Comparison of ENCODE assay signal across 15 cellular contexts in genomic region chr14:20606902-20607242, GRCh38. TPM values are rescaled to one million over a fixed set of nuclear protein-coding genes. Genes with fewer than 3 reads are reported as not detected.
DNase-seq lines count a peak whose midpoint lies in the region; ATAC-seq, FAIRE-seq and TF ChIP-seq lines count a peak whose summit lies in the region.
"Had no signal": no experiment of that assay in that cellular context is flagged by ENCODE, and none has a peak within 500 bp of the region (broad histone marks: within the 10 kb centered on the region; RNA-seq: fewer than 3 reads in every experiment).

No MANE protein-coding gene starts in this region.

- intact Hi-C loops in testis (cut with DNase I; ENCODE audit: low total_unique reads), result loop anchor here (10.0 kb wide), 1 partner anchor 282 kb away; no protein-coding TSS in a partner anchor

- no peaks in the 10 kb centered on the region for H3K36me3 ChIP-seq in small intestine (ENCODE audit: control insufficient read depth in 2 of 2, insufficient read depth in 2 of 2, low read length in 2 of 2)
- H3K36me3 ChIP-seq in testis (ENCODE audit: low read depth, missing control alignments), result no peaks in the 10 kb centered on the region

- no peak for TF ChIP-seq POLR2A in testis (IDR thresholded peaks at IDR 0.05)

- WGBS in small intestine, 3 donors, result 11 to 52% (median 44%) methylated on average over 2 of the region's 2 CpGs
- 72 to 77% methylated on average over 2 of the region's 2 CpGs for WGBS in testis, 2 donors

- H3K27ac ChIP-seq in small intestine (ENCODE audit: low read depth in 1 of 2, low read length in 1 of 2) (no peak overlapping the region), testis (no peak overlapping the region)
- H3K27ac ChIP-seq: 22Rv1 had no signal

- no peak overlapping the region for H3K4me3 Mint-ChIP-seq in activated CD4-positive, alpha-beta T cell treated with anti-CD3 and anti-CD28 coated beads, Interleukin-2, amount 10 ng/mL, durations not matched to agents 7 days and 5 days

- peak overlapping the region; percentile 58 for H3K27ac Mint-ChIP-seq in activated CD4-positive, alpha-beta T cell treated with anti-CD3 and anti-CD28 coated beads, Interleukin-2, amount 10 ng/mL, durations not matched to agents 7 days and 5 days

- TF ChIP-seq CTCF in epithelial cell of esophagus (IDR thresholded peaks at IDR 0.05; ENCODE audit: insufficient read depth, low read depth, low read length, missing control alignments) (no peak), testis (IDR thresholded peaks at IDR 0.05) (no peak)

- POLR2A ChIA-PET in activated CD4-positive, alpha-beta T cell treated with anti-CD3 and anti-CD28 coated beads, Interleukin-2, amount 10 ng/mL, durations not matched to agents 7 days and 5 days (lab: Charles Lee), result no interaction called here

- H3K27me3 ChIP-seq in small intestine (ENCODE audit: control insufficient read depth in 2 of 2, insufficient read depth in 2 of 2, low read length in 2 of 2), result no peaks in the 10 kb centered on the region
- no peaks in the 10 kb centered on the region for H3K27me3 ChIP-seq in testis

- H3K36me3 Mint-ChIP-seq in activated CD4-positive, alpha-beta T cell treated with anti-CD3 and anti-CD28 coated beads, Interleukin-2, amount 10 ng/mL, durations not matched to agents 7 days and 5 days (ENCODE audit: low read depth), result no peaks in the 10 kb centered on the region
- H3K36me3 Mint-ChIP-seq: CD8-positive, alpha-beta memory T cell had no signal

- H3K4me3 ChIP-seq in epithelial cell of esophagus (ENCODE audit: low read length), result no peak overlapping the region
- H3K4me3 ChIP-seq in small intestine (ENCODE audit: low read depth in 1 of 2, low read length in 2 of 2), result no peak overlapping the region
- no peak overlapping the region for H3K4me3 ChIP-seq in testis

- H3K4me1 Mint-ChIP-seq in activated CD4-positive, alpha-beta T cell treated with anti-CD3 and anti-CD28 coated beads, Interleukin-2, amount 10 ng/mL, durations not matched to agents 7 days and 5 days, result peaks cover 10% of the 10 kb centered on the region

- CTCF ChIA-PET in activated CD4-positive, alpha-beta T cell treated with anti-CD3 and anti-CD28 coated beads, Interleukin-2, amount 10 ng/mL, durations not matched to agents 7 days and 5 days (lab: Charles Lee), result interaction anchor here (0.6 to 1.2 kb wide), 3 partner anchors 28 to 279 kb away, joined by 3 to 4 read pairs (median 3); no protein-coding TSS in a partner anchor

- H3K4me1 ChIP-seq in small intestine (ENCODE audit: control insufficient read depth in 2 of 2, insufficient read depth in 1 of 2, low read depth in 1 of 2, low read length in 1 of 2) (no peaks in the 10 kb centered on the region), testis (no peaks in the 10 kb centered on the region)
- H3K4me1 ChIP-seq: Caco-2 had no signal

- no peaks in the 10 kb centered on the region for H3K9me3 Mint-ChIP-seq in activated CD4-positive, alpha-beta T cell treated with anti-CD3 and anti-CD28 coated beads, Interleukin-2, amount 10 ng/mL, durations not matched to agents 7 days and 5 days
- H3K9me3 Mint-ChIP-seq: CD8-positive, alpha-beta memory T cell had no signal

- H3K9me3 ChIP-seq in small intestine (ENCODE audit: control insufficient read depth, low read depth) (no peaks in the 10 kb centered on the region), testis (no peaks in the 10 kb centered on the region)
- H3K9me3 ChIP-seq: Caco-2 had no signal

- no peaks in the 10 kb centered on the region for H3K27me3 Mint-ChIP-seq in activated CD4-positive, alpha-beta T cell treated with anti-CD3 and anti-CD28 coated beads, Interleukin-2, amount 10 ng/mL, durations not matched to agents 7 days and 5 days
- H3K27me3 Mint-ChIP-seq: CD8-positive, alpha-beta memory T cell had no signal

- no peak for ATAC-seq in HG02763 (IDR thresholded peaks at IDR 0.05; ENCODE audit: unreplicated experiment)

- FAIRE-seq in small intestine (lab: Jason Lieb, UNC), result no peak
- FAIRE-seq: H54 had no signal

- DNase-seq in activated CD4-positive, alpha-beta T cell treated with anti-CD3 and anti-CD28 coated beads, Interleukin-2, amount 10 ng/mL, durations not matched to agents 7 days and 5 days, result no peak
- DNase-seq in activated CD4-positive, alpha-beta T cell treated with anti-CD3 and anti-CD28 coated beads for 1 hour, result no peak
- peak; percentile 25 for DNase-seq in epithelial cell of esophagus (ENCODE audit: low read depth)
- DNase-seq in small intestine, result peak; percentile 46
- no peak for DNase-seq in testis
- DNase-seq: CD8-positive, alpha-beta memory T cell; DND-41; GF-D8 had no signal

RNA-seq across cellular contexts. Expression of gene RNASE12, which starts 15.7 kb away (rescaled TPM):
- total RNA-seq in activated CD4-positive, alpha-beta T cell treated with anti-CD3 and anti-CD28 coated beads, Interleukin-2, amount 10 ng/mL, durations not matched to agents 7 days and 5 days, result not detected
- polyA plus RNA-seq in small intestine (not detected), testis (ENCODE audit: insufficient read depth, low read depth, low replicate concordance) (1.3 TPM)
- not detected for total RNA-seq in testis
- total RNA-seq: A673; Caco-2; CD8-positive, alpha-beta memory T cell; IMR-90 had no signal
- polyA plus RNA-seq: BJ; CD8-positive, alpha-beta memory T cell; IMR-90 had no signal

RNA-seq across cellular contexts. Expression of gene RNASE11, which starts 19.1 kb away (rescaled TPM):
- total RNA-seq in activated CD4-positive, alpha-beta T cell treated with anti-CD3 and anti-CD28 coated beads, Interleukin-2, amount 10 ng/mL, durations not matched to agents 7 days and 5 days, result not detected
- polyA plus RNA-seq in small intestine, result not detected
- 10 to 100 TPM; 31.7 to 52.0 TPM for total RNA-seq in testis
- polyA plus RNA-seq in testis (ENCODE audit: insufficient read depth, low read depth, low replicate concordance), result 81.0 TPM
- total RNA-seq: A673; Caco-2; CD8-positive, alpha-beta memory T cell; IMR-90 had no signal
- polyA plus RNA-seq: BJ; CD8-positive, alpha-beta memory T cell; IMR-90 had no signal

RNA-seq across cellular contexts. Expression of gene OR6S1, which starts 34.6 kb away (rescaled TPM):
- total RNA-seq in activated CD4-positive, alpha-beta T cell treated with anti-CD3 and anti-CD28 coated beads, Interleukin-2, amount 10 ng/mL, durations not matched to agents 7 days and 5 days, result not detected
- not detected for polyA plus RNA-seq in small intestine
- total RNA-seq in testis, result under 1 TPM in 1 of 2 donors, not detected in 1; 0.68 TPM
- polyA plus RNA-seq in testis (ENCODE audit: insufficient read depth, low read depth, low replicate concordance), result not detected
- total RNA-seq: A673; Caco-2; CD8-positive, alpha-beta memory T cell; IMR-90 had no signal
- polyA plus RNA-seq: BJ; CD8-positive, alpha-beta memory T cell; IMR-90 had no signal

RNA-seq across cellular contexts. Expression of gene RNASE9, which starts 46.0 kb away (rescaled TPM):
- not detected for total RNA-seq in activated CD4-positive, alpha-beta T cell treated with anti-CD3 and anti-CD28 coated beads, Interleukin-2, amount 10 ng/mL, durations not matched to agents 7 days and 5 days
- polyA plus RNA-seq in small intestine (not detected), testis (ENCODE audit: insufficient read depth, low read depth, low replicate concordance) (not detected)
- total RNA-seq in testis, result not detected
- total RNA-seq: A673; Caco-2; CD8-positive, alpha-beta memory T cell; IMR-90 had no signal
- polyA plus RNA-seq: BJ; CD8-positive, alpha-beta memory T cell; IMR-90 had no signal

Comparison
In these comparisons a context has a peak if more than half of its experiments do, and no peak if none do; other contexts are left out.
1. DNase-seq: peak in epithelial cell of esophagus (single experiment) and small intestine (single experiment); none in activated CD4-positive, alpha-beta T cell treated with anti-CD3 and anti-CD28 coated beads, Interleukin-2, amount 10 ng/mL, durations not matched to agents 7 days and 5 days (single experiment), activated CD4-positive, alpha-beta T cell treated with anti-CD3 and anti-CD28 coated beads for 1 hour (single experiment) and testis (single experiment).
2. RNA of gene RNASE11, which starts 19.1 kb away (total RNA-seq): 31.7 to 52.0 TPM in testis; not detected in activated CD4-positive, alpha-beta T cell treated with anti-CD3 and anti-CD28 coated beads, Interleukin-2, amount 10 ng/mL, durations not matched to agents 7 days and 5 days; every median in the first group is over 10 times any median in the second.